ENCODE assay signal across 9 cellular contexts in genomic region chr17:42403150-42403549, GRCh38. TPM values are rescaled to one million over a fixed set of nuclear protein-coding genes. Genes with fewer than 3 reads are reported as not detected.
DNase-seq lines count a peak whose midpoint lies in the region; ATAC-seq and TF ChIP-seq lines count a peak whose summit lies in the region.
"Had no signal": no experiment of that assay in that cellular context is flagged by ENCODE, and none has a peak within 500 bp of the region (broad histone marks: within the 10 kb centered on the region; RNA-seq: fewer than 3 reads in every experiment).

No MANE protein-coding gene starts in this region.

- no peaks in the 10 kb centered on the region for H3K9me3 ChIP-seq in ovary
- H3K9me3 ChIP-seq: HAP-1 had no signal

- H3K27ac ChIP-seq in ovary = peak overlapping the region in 1 of 2 donors; percentile 5

- H3K4me3 Mint-ChIP-seq in activated naive CD4-positive, alpha-beta T cell treated with anti-CD3 and anti-CD28 coated beads, Interleukin-2, amount 10 ng/mL, durations not matched to agents 7 days and 5 days = no peak overlapping the region
- no peak overlapping the region for H3K4me3 Mint-ChIP-seq in naive thymus-derived CD8-positive, alpha-beta T cell

- H3K9me3 Mint-ChIP-seq in activated naive CD4-positive, alpha-beta T cell treated with anti-CD3 and anti-CD28 coated beads, Interleukin-2, amount 10 ng/mL, durations not matched to agents 7 days and 5 days = no peaks in the 10 kb centered on the region
- no peaks in the 10 kb centered on the region for H3K9me3 Mint-ChIP-seq in naive thymus-derived CD8-positive, alpha-beta T cell

- no peak for TF ChIP-seq POLR2A in ovary (IDR thresholded peaks at IDR 0.05)

- peaks cover 32% of the 10 kb centered on the region for H3K4me1 Mint-ChIP-seq in activated naive CD4-positive, alpha-beta T cell treated with anti-CD3 and anti-CD28 coated beads, Interleukin-2, amount 10 ng/mL, durations not matched to agents 7 days and 5 days
- peaks cover 18 to 36% (median 32%) of the 10 kb centered on the region in 4 donors for H3K4me1 Mint-ChIP-seq in naive thymus-derived CD8-positive, alpha-beta T cell

- peak; percentile 12 to 51 for ATAC-seq in naive thymus-derived CD8-positive, alpha-beta T cell
- ATAC-seq in GM19023 (IDR thresholded peaks at IDR 0.05; ENCODE audit: unreplicated experiment) = no peak
- no peak for ATAC-seq in esophagus mucosa

- H3K4me1 ChIP-seq in ovary (ENCODE audit: insufficient read depth) = peaks cover 12% of the 10 kb centered on the region

- H3K36me3 Mint-ChIP-seq in activated naive CD4-positive, alpha-beta T cell treated with anti-CD3 and anti-CD28 coated beads, Interleukin-2, amount 10 ng/mL, durations not matched to agents 7 days and 5 days = no peaks in the 10 kb centered on the region
- no peaks in the 10 kb centered on the region for H3K36me3 Mint-ChIP-seq in naive thymus-derived CD8-positive, alpha-beta T cell

- TF ChIP-seq CTCF in ovary (IDR thresholded peaks at IDR 0.05) = no peak

- H3K27ac Mint-ChIP-seq in activated naive CD4-positive, alpha-beta T cell treated with anti-CD3 and anti-CD28 coated beads, Interleukin-2, amount 10 ng/mL, durations not matched to agents 7 days and 5 days = peak overlapping the region; percentile 62
- H3K27ac Mint-ChIP-seq in naive thymus-derived CD8-positive, alpha-beta T cell = peak overlapping the region in 2 of 10 donors; percentile 73 to 86

- CTCF ChIA-PET in activated naive CD4-positive, alpha-beta T cell treated with anti-CD3 and anti-CD28 coated beads, Interleukin-2, amount 10 ng/mL, durations not matched to agents 7 days and 5 days (lab: Charles Lee) = interaction anchor here (0.5 to 11.2 kb wide), 28 partner anchors 10 to 385 kb away, joined by 3 to 237 read pairs (median 4); partner anchors contain the start of genes CAVIN1, GHDC, NKIRAS2 and STAT3

- H3K27me3 Mint-ChIP-seq in activated naive CD4-positive, alpha-beta T cell treated with anti-CD3 and anti-CD28 coated beads, Interleukin-2, amount 10 ng/mL, durations not matched to agents 7 days and 5 days = peaks cover 34% of the 10 kb centered on the region
- no peaks in the 10 kb centered on the region for H3K27me3 Mint-ChIP-seq in naive thymus-derived CD8-positive, alpha-beta T cell

- no peaks in the 10 kb centered on the region for H3K27me3 ChIP-seq in ovary

- DNase-seq in GF-D8 (lab: John Stamatoyannopoulos, UW) = peak; percentile 7
- DNase-seq in NCI-H69 (lab: John Stamatoyannopoulos, UW) = peak; percentile 73
- peak; percentile 59 for DNase-seq in activated naive CD4-positive, alpha-beta T cell treated with anti-CD3 and anti-CD28 coated beads, Interleukin-2, amount 10 ng/mL, durations not matched to agents 7 days and 5 days
- DNase-seq in naive thymus-derived CD8-positive, alpha-beta T cell = peak in 8 of 10 donors; percentile 25 to 67 (median 44)
- DNase-seq in GDM1 (lab: John Stamatoyannopoulos, UW) = no peak
- DNase-seq in ovary = no peak

- no peaks in the 10 kb centered on the region for H3K36me3 ChIP-seq in ovary

- POLR2A ChIA-PET in naive thymus-derived CD8-positive, alpha-beta T cell (lab: Charles Lee) = interaction anchor here (0.7 to 3.5 kb wide), 8 partner anchors 9 to 377 kb away, joined by 3 to 17 read pairs (median 3); partner anchors contain the start of genes DHX58 and STAT3

- WGBS in ovary, 3 donors = 79 to 84% (median 83%) methylated on average over 6 of the region's 6 CpGs

- TF ChIP-seq EP300 in ovary (IDR thresholded peaks at IDR 0.05) = no peak

- no peak overlapping the region for H3K4me3 ChIP-seq in ovary
- H3K4me3 ChIP-seq: HAP-1 had no signal

- intact Hi-C loops in ovary (cut with DNase I) = no loop called here

RNA-seq across cellular contexts. Expression of gene STAT3, which starts 14.9 kb away (rescaled TPM):
- total RNA-seq in naive thymus-derived CD8-positive, alpha-beta T cell = 100 to 1,000 TPM; 130 to 135 TPM
- polyA plus RNA-seq in naive thymus-derived CD8-positive, alpha-beta T cell = 100 to 1,000 TPM; 129 to 154 (median 153) TPM
- total RNA-seq in esophagus mucosa = 191 TPM
- 100 to 1,000 TPM; 118 to 301 (median 207) TPM for total RNA-seq in ovary
- 100 to 1,000 TPM in 1 of 2 donors, 10 to 100 TPM in 1; 58.3 to 129 TPM for polyA plus RNA-seq in ovary

RNA-seq across cellular contexts. Expression of gene CAVIN1, which starts 19.9 kb away (rescaled TPM):
- not detected for total RNA-seq in naive thymus-derived CD8-positive, alpha-beta T cell
- under 1 TPM in 1 of 3 donors, not detected in 2; 0.03 TPM for polyA plus RNA-seq in naive thymus-derived CD8-positive, alpha-beta T cell
- total RNA-seq in esophagus mucosa = 67.0 TPM
- 100 to 1,000 TPM; 122 to 407 (median 281) TPM for total RNA-seq in ovary
- polyA plus RNA-seq in ovary = 100 to 1,000 TPM; 226 to 253 TPM

RNA-seq across cellular contexts. Expression of gene ATP6V0A1, which starts 55.5 kb away (rescaled TPM):
- total RNA-seq in naive thymus-derived CD8-positive, alpha-beta T cell = 10 to 100 TPM; 18.3 to 19.1 TPM
- polyA plus RNA-seq in naive thymus-derived CD8-positive, alpha-beta T cell = 10 to 100 TPM in 2 of 3 donors, 1 to 10 TPM in 1; 4.1 to 12.6 (median 10.3) TPM
- 40.1 TPM for total RNA-seq in esophagus mucosa
- 10 to 100 TPM; 47.6 to 94.1 (median 74.1) TPM for total RNA-seq in ovary
- 100 to 1,000 TPM in 1 of 2 donors, 10 to 100 TPM in 1; 36.3 to 118 TPM for polyA plus RNA-seq in ovary

Comparison
In these comparisons a context has a peak if more than half of its experiments do, and no peak if none do; other contexts are left out.
1. DNase-seq: peak in GF-D8 (single experiment), NCI-H69 (single experiment), activated naive CD4-positive, alpha-beta T cell treated with anti-CD3 and anti-CD28 coated beads, Interleukin-2, amount 10 ng/mL, durations not matched to agents 7 days and 5 days (single experiment) and naive thymus-derived CD8-positive, alpha-beta T cell (8 of 10); none in GDM1 (single experiment) and ovary (0 of 5).
2. ATAC-seq: peak in naive thymus-derived CD8-positive, alpha-beta T cell (2 of 2); none in GM19023 (single experiment) and esophagus mucosa (single experiment).
3. RNA of gene CAVIN1, which starts 19.9 kb away (total RNA-seq): 122 to 407 TPM in ovary and 67.0 TPM in esophagus mucosa (single experiment); not detected in naive thymus-derived CD8-positive, alpha-beta T cell; every median in the first group is over 10 times any median in the second.